Comparison of ENCODE assay signal across 8 cellular contexts in the genomic region with DNA sequence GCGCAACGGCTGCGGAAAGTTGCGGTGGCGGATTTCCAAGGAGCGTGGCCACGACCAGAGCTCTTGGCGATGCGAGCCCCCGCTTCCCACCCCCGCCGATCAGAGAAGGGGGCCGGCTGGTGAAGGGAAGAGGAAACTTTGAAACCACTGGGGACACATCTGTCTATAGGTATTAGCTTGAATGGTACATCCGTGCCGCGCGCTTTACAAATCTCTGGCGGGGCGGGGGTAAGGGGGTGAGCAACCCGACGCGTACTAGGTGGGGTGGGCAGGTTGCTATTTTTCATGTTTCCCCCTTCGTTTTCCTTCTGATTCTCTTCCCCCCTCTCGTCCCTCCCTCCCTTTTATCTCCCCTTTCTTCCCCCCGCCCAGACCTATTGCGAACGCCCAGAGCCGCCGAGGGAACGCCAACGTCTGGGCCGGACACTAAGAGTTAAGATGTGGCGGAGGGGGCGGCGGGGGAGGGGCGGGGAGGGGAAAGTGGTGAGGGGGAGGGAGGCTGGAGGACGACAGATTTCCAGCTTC. TPM values are rescaled to one million over a fixed set of nuclear protein-coding genes. Genes with fewer than 3 reads are reported as not detected.
A peak's percentile ranks its signal among the peaks of the same experiment; 100 is the strongest.
DNase-seq lines count a peak whose midpoint lies in the region; ATAC-seq and TF ChIP-seq lines count a peak whose summit lies in the region.

No MANE protein-coding gene starts in this region.

- peaks cover 0 to 46% (median 27%) of the 10 kb centered on the region in 4 donors for H3K4me1 Mint-ChIP-seq in CD4-positive, CD25-positive, alpha-beta regulatory T cell
- H3K4me1 Mint-ChIP-seq in osteocyte (ENCODE audit: unreplicated experiment) = peaks cover 45% of the 10 kb centered on the region

- peaks cover 25% of the 10 kb centered on the region for H3K4me1 ChIP-seq in CD4-positive, CD25-positive, alpha-beta regulatory T cell (ENCODE audit: control insufficient read depth, insufficient read depth, low read length, poor library complexity, severe bottlenecking)
- H3K4me1 ChIP-seq in KMS-11 (ENCODE audit: low read depth, poor library complexity, severe bottlenecking) (peaks cover 13% of the 10 kb centered on the region), ectodermal cell (ENCODE audit: control insufficient read depth, insufficient read depth, low read length) (peaks cover 26% of the 10 kb centered on the region)

- no peak overlapping the region for H3K27ac ChIP-seq in CD4-positive, CD25-positive, alpha-beta regulatory T cell (ENCODE audit: insufficient read depth, low read length, poor library complexity, severe bottlenecking)
- H3K27ac ChIP-seq in KMS-11 = no peak overlapping the region
- peak overlapping the region; percentile 86 for H3K27ac ChIP-seq in ectodermal cell (ENCODE audit: insufficient read depth, low read depth, low read length, poor library complexity, severe bottlenecking)

- no peak overlapping the region for H3K9ac ChIP-seq in KMS-11

- peak overlapping the region; percentile 76 for H3K4me2 ChIP-seq in KMS-11

- peaks cover 31% of the 10 kb centered on the region for H3K27me3 ChIP-seq in CD4-positive, CD25-positive, alpha-beta regulatory T cell (ENCODE audit: control insufficient read depth, insufficient read depth, low read length)
- H3K27me3 ChIP-seq in KMS-11 (ENCODE audit: insufficient read depth, low read depth) (peaks cover 20% of the 10 kb centered on the region; the same call in 1 of the 2 replicates), ectodermal cell (ENCODE audit: control insufficient read depth, insufficient read depth, low read length, poor library complexity, severe bottlenecking) (peaks cover 94% of the 10 kb centered on the region)

- no peak for DNase-seq in CD4-positive, CD25-positive, alpha-beta regulatory T cell
- DNase-seq in osteocyte (ENCODE audit: extremely low spot score, unreplicated experiment) = no peak
- DNase-seq in DMS79 treated with DMSO at 0.1 percent for 48 hours (lab: John Stamatoyannopoulos, UW) = no peak
- no peak for DNase-seq in T1000 (lab: John Stamatoyannopoulos, UW)

- 0 to 1% methylated on average over 26 to 28 of the region's 37 CpGs for WGBS in ectodermal cell, 2 experiments

- H3K4me3 Mint-ChIP-seq in CD4-positive, CD25-positive, alpha-beta regulatory T cell = peak overlapping the region; percentile 84 to 89 (median 87)
- H3K4me3 Mint-ChIP-seq in osteocyte (ENCODE audit: unreplicated experiment) = peak overlapping the region; percentile 99

- H2AFZ ChIP-seq in KMS-11 (ENCODE audit: low read depth) = peak overlapping the region; percentile 86

- peaks cover 0 to 12% (median 4%) of the 10 kb centered on the region in 7 donors for H3K9me3 Mint-ChIP-seq in CD4-positive, CD25-positive, alpha-beta regulatory T cell
- H3K9me3 Mint-ChIP-seq in osteocyte (ENCODE audit: unreplicated experiment) = no peaks in the 10 kb centered on the region

- H3K79me2 ChIP-seq in KMS-11 (ENCODE audit: insufficient read depth, low read depth) = no peaks in the 10 kb centered on the region

- no peak for ATAC-seq in CD4-positive, CD25-positive, alpha-beta regulatory T cell (ENCODE audit: low read depth in 2 of 2)
- ATAC-seq in HG02763 (IDR thresholded peaks at IDR 0.05; ENCODE audit: unreplicated experiment) (no peak), GM21367 (IDR thresholded peaks at IDR 0.05; ENCODE audit: unreplicated experiment) (no peak)

- H3K9me3 ChIP-seq in CD4-positive, CD25-positive, alpha-beta regulatory T cell (ENCODE audit: control insufficient read depth in 2 of 2, low read length in 2 of 2) = peaks cover 3 to 4% of the 10 kb centered on the region in 2 experiments
- H3K9me3 ChIP-seq in ectodermal cell (ENCODE audit: control insufficient read depth, low read length) = no peaks in the 10 kb centered on the region

- no peak overlapping the region for H3K4me3 ChIP-seq in CD4-positive, CD25-positive, alpha-beta regulatory T cell (ENCODE audit: low read depth, low read length)
- peak overlapping the region; percentile 37 for H3K4me3 ChIP-seq in KMS-11 (IDR thresholded peaks at IDR 0.05; ENCODE audit: insufficient read depth, low read depth, low read length)
- peak overlapping the region; percentile 55 for H3K4me3 ChIP-seq in ectodermal cell (ENCODE audit: insufficient read depth, low read depth, low read length)

- H3K36me3 Mint-ChIP-seq in CD4-positive, CD25-positive, alpha-beta regulatory T cell = no peaks in the 10 kb centered on the region
- H3K36me3 Mint-ChIP-seq in osteocyte (ENCODE audit: unreplicated experiment) = peaks cover 14% of the 10 kb centered on the region

- no peak overlapping the region for H3K27ac Mint-ChIP-seq in CD4-positive, CD25-positive, alpha-beta regulatory T cell
- peak overlapping the region; percentile 97 for H3K27ac Mint-ChIP-seq in osteocyte (ENCODE audit: unreplicated experiment)

- no peak for TF ChIP-seq CTCF in KMS-11 (conservative IDR thresholded peaks at IDR 0.05; ENCODE audit: low read depth, low read length)
- no peak for TF ChIP-seq CTCF in osteocyte (IDR thresholded peaks at IDR 0.05)

- H3K27me3 Mint-ChIP-seq in CD4-positive, CD25-positive, alpha-beta regulatory T cell = peaks cover 84% of the 10 kb centered on the region
- H3K27me3 Mint-ChIP-seq in osteocyte (ENCODE audit: unreplicated experiment) = peaks cover 20% of the 10 kb centered on the region

- no peaks in the 10 kb centered on the region for H4K20me1 ChIP-seq in KMS-11 (ENCODE audit: insufficient read depth)

- H3K36me3 ChIP-seq in CD4-positive, CD25-positive, alpha-beta regulatory T cell (ENCODE audit: control insufficient read depth, insufficient read depth, low read length) = no peaks in the 10 kb centered on the region
- no peaks in the 10 kb centered on the region for H3K36me3 ChIP-seq in KMS-11 (ENCODE audit: insufficient read depth)
- no peaks in the 10 kb centered on the region for H3K36me3 ChIP-seq in ectodermal cell (ENCODE audit: control insufficient read depth, insufficient read depth, low read length)

RNA-seq across cellular contexts. Expression of a gene that starts 0.5 kb away (rescaled TPM):
- total RNA-seq in CD4-positive, CD25-positive, alpha-beta regulatory T cell = not detected
- not detected for polyA plus RNA-seq in CD4-positive, CD25-positive, alpha-beta regulatory T cell
- polyA plus RNA-seq in ectodermal cell (2013, experiment 1 of 4) = 1.7 TPM
- polyA plus RNA-seq in ectodermal cell (2013, experiment 2 of 4) = 1.3 TPM
- 2.8 TPM for polyA plus RNA-seq in ectodermal cell (2013, experiment 3 of 4)
- polyA plus RNA-seq in ectodermal cell (2013, experiment 4 of 4) = 3.7 TPM
- 35.5 TPM in 2 replicates for total RNA-seq in osteocyte

Comparison
In these comparisons a context has a peak if more than half of its experiments do, and no peak if none do; other contexts are left out.
1. RNA of a gene that starts 0.5 kb away (total RNA-seq): 35.5 TPM in osteocyte; not detected in CD4-positive, CD25-positive, alpha-beta regulatory T cell (single experiment); every median in the first group is over 10 times any median in the second.